ENCODE assay signal across 19 cellular contexts in the genomic region with DNA sequence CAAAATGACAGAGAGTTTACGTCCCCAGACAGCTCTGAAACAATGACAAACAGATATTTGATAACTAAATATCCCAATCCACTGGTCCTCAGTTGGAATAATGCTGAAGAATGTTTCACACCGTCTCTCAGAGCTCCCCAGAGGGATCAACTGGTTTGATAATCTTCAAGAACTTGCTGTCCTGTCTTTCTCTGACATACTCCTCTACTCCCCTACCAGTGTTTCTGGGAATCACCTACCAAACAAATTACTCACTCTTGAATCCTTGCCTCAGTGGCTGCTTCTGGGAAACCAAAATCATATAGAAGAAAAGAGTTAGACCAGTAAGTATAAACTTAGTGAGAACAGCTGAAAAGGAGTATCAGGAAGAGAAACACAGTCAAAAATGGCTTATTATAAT.
"Had no signal": no experiment of that assay in that cellular context is flagged by ENCODE, and none has a peak within 500 bp of the region (broad histone marks: within the 10 kb centered on the region; RNA-seq: fewer than 3 reads in every experiment).

No MANE protein-coding gene starts in this region.

- H3K9me3 ChIP-seq: esophagus squamous epithelium, left lung, mucosa of descending colon, right atrium auricular region, spleen, thoracic aorta had no signal

- H3K27ac ChIP-seq: left lung, right atrium auricular region, SK-N-MC, thoracic aorta had no signal

- H3K4me3 Mint-ChIP-seq: activated T-helper 1 cell treated with anti-CD3 and anti-CD28 coated beads, Interleukin-12 subunit alpha, Interleukin-12 subunit beta, Interleukin-2, Interleukin-4 antibody, amounts not matched to agents 30 ng/mL and 10 ng/mL and 1 ng/mL, durations not matched to agents 14 hours and 24 hours and 36 hours; natural killer cell; stimulated activated naive CD8-positive, alpha-beta T cell treated with anti-CD3 and anti-CD28 coated beads, Interleukin-15, amount 100 ng/mL, for 72 hours had no signal

- H3K27ac Mint-ChIP-seq: activated T-helper 1 cell treated with anti-CD3 and anti-CD28 coated beads, Interleukin-12 subunit alpha, Interleukin-12 subunit beta, Interleukin-2, Interleukin-4 antibody, amounts not matched to agents 30 ng/mL and 10 ng/mL and 1 ng/mL, durations not matched to agents 14 hours and 24 hours and 36 hours; natural killer cell; progenitor cell of endocrine pancreas; stimulated activated naive CD8-positive, alpha-beta T cell treated with anti-CD3 and anti-CD28 coated beads, Interleukin-15, amount 100 ng/mL, for 72 hours had no signal

- H3K27me3 Mint-ChIP-seq: stimulated activated naive CD8-positive, alpha-beta T cell treated with anti-CD3 and anti-CD28 coated beads, Interleukin-15, amount 100 ng/mL, for 72 hours had no signal

- H3K4me1 ChIP-seq: left lung, right atrium auricular region, spleen had no signal

- DNase-seq: activated CD4-positive, CD25-positive, alpha-beta regulatory T cell treated with anti-CD3 and anti-CD28 coated beads, Interleukin-2, amount 50 U/mL, for 72 hours; activated naive CD4-positive, alpha-beta T cell; esophagus squamous epithelium; left lung; mucosa of descending colon; natural killer cell; nucleus accumbens; spleen; stimulated activated CD4-positive, alpha-beta T cell treated with anti-CD3 and anti-CD28 coated beads, Interleukin-1b, Interleukin-23, amount 100 ng/mL, for 48 hours; stimulated activated naive CD8-positive, alpha-beta T cell treated with anti-CD3 and anti-CD28 coated beads, Interleukin-15, amount 100 ng/mL, for 72 hours; T-helper 1 cell; T1000 had no signal

- H3K4me1 Mint-ChIP-seq: natural killer cell; stimulated activated naive CD8-positive, alpha-beta T cell treated with anti-CD3 and anti-CD28 coated beads, Interleukin-15, amount 100 ng/mL, for 72 hours had no signal

- H3K4me3 ChIP-seq: coronary artery, esophagus squamous epithelium, left lung, mucosa of descending colon, right atrium auricular region, SK-N-MC, spleen, thoracic aorta had no signal

- H3K27me3 ChIP-seq: esophagus squamous epithelium, left lung, right atrium auricular region, spleen had no signal

- FAIRE-seq: islet of Langerhans had no signal

- H3K36me3 Mint-ChIP-seq: natural killer cell had no signal

- ATAC-seq: left lung; mucosa of descending colon; natural killer cell; stimulated activated naive CD8-positive, alpha-beta T cell treated with anti-CD3 and anti-CD28 coated beads, Interleukin-15, amount 100 ng/mL, for 72 hours had no signal

- H3K36me3 ChIP-seq: esophagus squamous epithelium, left lung, right atrium auricular region, spleen, thoracic aorta had no signal
